11 cellular contexts compared by ENCODE assay signal in genomic region chr7:111029141-111029572, GRCh38.
DNase-seq lines count a peak whose midpoint lies in the region; ATAC-seq lines count a peak whose summit lies in the region.
"Had no signal": no experiment of that assay in that cellular context is flagged by ENCODE, and none has a peak within 500 bp of the region (broad histone marks: within the 10 kb centered on the region; RNA-seq: fewer than 3 reads in every experiment).

No MANE protein-coding gene starts in this region.

- no peaks in the 10 kb centered on the region for H3K4me1 ChIP-seq in mesenchymal stem cell (ENCODE audit: control insufficient read depth, insufficient read depth, low read depth, low read length)

- no peaks in the 10 kb centered on the region for H3K79me1 ChIP-seq in mesenchymal stem cell (replicated peaks; ENCODE audit: low read length, poor library complexity, severe bottlenecking)

- H4K91ac ChIP-seq in mesenchymal stem cell (ENCODE audit: low read length) = no peak overlapping the region

- H2AK5ac ChIP-seq in mesenchymal stem cell (ENCODE audit: low read length, severe bottlenecking) = no peak overlapping the region

- no peak overlapping the region for H3K4me2 ChIP-seq in mesenchymal stem cell (ENCODE audit: low read length, poor library complexity, severe bottlenecking)
- H3K4me2 ChIP-seq: A549 had no signal

- no peak overlapping the region for H3K18ac ChIP-seq in mesenchymal stem cell (ENCODE audit: low read depth in 1 of 2, low read length in 2 of 2)

- no peak overlapping the region for H4K8ac ChIP-seq in mesenchymal stem cell (ENCODE audit: low read length)

- 91% methylated on average over 1 of the region's 1 CpG for WGBS in mesenchymal stem cell

- peak overlapping the region; percentile 42 for H3K9ac ChIP-seq in mesenchymal stem cell (ENCODE audit: low read length)

- no peak overlapping the region for H2BK120ac ChIP-seq in mesenchymal stem cell (ENCODE audit: low read depth, low read length)

- H3K4me3 ChIP-seq in mesenchymal stem cell (ENCODE audit: insufficient read depth in 1 of 2, low read depth in 1 of 2, low read length in 2 of 2) (no peak overlapping the region), MG63 (no peak overlapping the region)
- H3K4me3 ChIP-seq: A549, gastroesophageal sphincter had no signal

- no peak overlapping the region for H3K27ac ChIP-seq in mesenchymal stem cell (ENCODE audit: low read length, poor library complexity, severe bottlenecking)
- H3K27ac ChIP-seq: A549, gastroesophageal sphincter had no signal

- no peak overlapping the region for H2BK5ac ChIP-seq in mesenchymal stem cell (ENCODE audit: low read depth, low read length, poor library complexity, severe bottlenecking)

- DNase-seq in NCI-H2107 treated with DMSO at 0.1 percent for 48 hours (lab: John Stamatoyannopoulos, UW; ENCODE audit: unreplicated experiment) (peak; percentile 51), NCI-H2107 (lab: John Stamatoyannopoulos, UW) (no peak), SHP77 treated with DMSO at 0.1 percent for 48 hours (lab: John Stamatoyannopoulos, UW) (peak; percentile 12), mesenchymal stem cell (no peak), MG63 (no peak), HUDEP-2 (lab: John Stamatoyannopoulos, UW; ENCODE audit: unreplicated experiment in 76 of 76) (no peak)
- DNase-seq in stimulated activated CD4-positive, alpha-beta T cell treated with anti-CD3 and anti-CD28 coated beads, Interleukin-4, amount 100 ng/mL, for 4 hours = no peak

- H2BK12ac ChIP-seq in mesenchymal stem cell (ENCODE audit: low read length in 2 of 2) = no peak overlapping the region

- no peak overlapping the region for H3K14ac ChIP-seq in mesenchymal stem cell (ENCODE audit: low read length in 2 of 2)

- no peak overlapping the region for H3K23ac ChIP-seq in mesenchymal stem cell (ENCODE audit: low read length in 2 of 2)

- no peak overlapping the region for H2AFZ ChIP-seq in mesenchymal stem cell (ENCODE audit: low read depth, low read length)

- no peaks in the 10 kb centered on the region for H3K36me3 ChIP-seq in mesenchymal stem cell (ENCODE audit: control insufficient read depth in 1 of 2, insufficient read depth in 2 of 2, low read depth in 1 of 2, low read length in 2 of 2)
- no peaks in the 10 kb centered on the region for H3K36me3 ChIP-seq in MG63
- H3K36me3 ChIP-seq: gastroesophageal sphincter had no signal

- H3K27me3 ChIP-seq in mesenchymal stem cell (ENCODE audit: control insufficient read depth in 1 of 2, insufficient read depth in 1 of 2, low read length in 2 of 2) = no peaks in the 10 kb centered on the region
- no peaks in the 10 kb centered on the region for H3K27me3 ChIP-seq in MG63
- H3K27me3 ChIP-seq: gastroesophageal sphincter had no signal

- ATAC-seq in HG02588 (IDR thresholded peaks at IDR 0.05; ENCODE audit: unreplicated experiment) = peak; percentile 10
- ATAC-seq: A549, gastroesophageal sphincter, Right ventricle myocardium inferior had no signal

- no peak overlapping the region for H3K4ac ChIP-seq in mesenchymal stem cell (ENCODE audit: low read depth in 1 of 2, low read length in 2 of 2)

- H2BK15ac ChIP-seq in mesenchymal stem cell (ENCODE audit: low read depth, poor library complexity, severe bottlenecking) = no peak overlapping the region

- H3K9me3 ChIP-seq in mesenchymal stem cell (ENCODE audit: control insufficient read depth, low read length) (no peaks in the 10 kb centered on the region), MG63 (no peaks in the 10 kb centered on the region)
- H3K9me3 ChIP-seq: A549, gastroesophageal sphincter had no signal

Comparison
In these comparisons a context has a peak if more than half of its experiments do, and no peak if none do; other contexts are left out.
1. DNase-seq: peak in NCI-H2107 treated with DMSO at 0.1 percent for 48 hours (single experiment) and SHP77 treated with DMSO at 0.1 percent for 48 hours (single experiment); none in NCI-H2107 (single experiment), mesenchymal stem cell (single experiment), stimulated activated CD4-positive, alpha-beta T cell treated with anti-CD3 and anti-CD28 coated beads, Interleukin-4, amount 100 ng/mL, for 4 hours (0 of 2), MG63 (single experiment) and HUDEP-2 (0 of 76).